8 cellular contexts compared by ENCODE assay signal in genomic region chr9:137236238-137236935, GRCh38. TPM values are rescaled to one million over a fixed set of nuclear protein-coding genes. Genes with fewer than 3 reads are reported as not detected.
DNase-seq lines count a peak whose midpoint lies in the region; ATAC-seq and TF ChIP-seq lines count a peak whose summit lies in the region.

No MANE protein-coding gene starts in this region.

- DNase-seq in MM.1S (peak; percentile 83), SHP77 treated with DMSO at 0.1 percent for 48 hours (lab: John Stamatoyannopoulos, UW) (peak; percentile 18), foreskin keratinocyte (peak in 1 of 2 donors; percentile 37), osteoblast (ENCODE audit: insufficient read length, low spot score, missing footprints) (peak; percentile 100)
- peak; percentile 96 for DNase-seq in activated effector memory CD4-positive, alpha-beta T cell treated with anti-CD3 and anti-CD28 coated beads, Interleukin-2, amount 50 U/mL, for 16 hours

- H3K27ac ChIP-seq in MM.1S (ENCODE audit: low read length) (no peak overlapping the region), foreskin keratinocyte (no peak overlapping the region), osteoblast (ENCODE audit: low read depth, low read length) (no peak overlapping the region), temporal lobe (ENCODE audit: low read depth, low read length) (peak overlapping the region; percentile 98)

- H3K9me2 ChIP-seq in MM.1S (replicated peaks; ENCODE audit: insufficient read depth, low read length), result no peaks in the 10 kb centered on the region

- H3K27me3 ChIP-seq in MM.1S (replicated peaks; ENCODE audit: insufficient read depth, low read length) (peaks cover 43% of the 10 kb centered on the region), foreskin keratinocyte (peaks cover 4% of the 10 kb centered on the region), osteoblast (ENCODE audit: insufficient read depth, low read length) (no peaks in the 10 kb centered on the region)

- no peaks in the 10 kb centered on the region for H4K20me1 ChIP-seq in MM.1S (ENCODE audit: insufficient read depth, low read length)
- H4K20me1 ChIP-seq in osteoblast (ENCODE audit: insufficient read depth, low read length), result peaks cover 10% of the 10 kb centered on the region

- peaks cover 9% of the 10 kb centered on the region; the same call in 1 of the 2 replicates for H3F3A ChIP-seq in MM.1S (ENCODE audit: insufficient read depth, low read length)

- H2AFZ ChIP-seq in MM.1S (ENCODE audit: low read length) (no peak overlapping the region), osteoblast (ENCODE audit: low read length) (no peak overlapping the region)

- H3K4me1 ChIP-seq in MM.1S (ENCODE audit: low read length) (peaks cover 9% of the 10 kb centered on the region; the same call in 1 of the 2 replicates), foreskin keratinocyte (no peaks in the 10 kb centered on the region), osteoblast (ENCODE audit: insufficient read depth, low read length) (peaks cover 3% of the 10 kb centered on the region)

- peaks cover 14% of the 10 kb centered on the region for H3K79me2 ChIP-seq in MM.1S (ENCODE audit: low read length)
- peaks cover 20% of the 10 kb centered on the region for H3K79me2 ChIP-seq in osteoblast (ENCODE audit: insufficient read depth, low read length)

- H3K36me3 ChIP-seq in MM.1S (replicated peaks; ENCODE audit: insufficient read depth, low read length) (no peaks in the 10 kb centered on the region), osteoblast (ENCODE audit: insufficient read depth, low read length) (no peaks in the 10 kb centered on the region)

- TF ChIP-seq CTCF in GM12873 (IDR thresholded peaks at IDR 0.05; ENCODE audit: insufficient read depth, low read depth, low read length, missing control alignments) (peak; percentile 94), MM.1S (IDR thresholded peaks at IDR 0.05; ENCODE audit: low read length) (peak; percentile 98), foreskin keratinocyte (conservative IDR thresholded peaks at IDR 0.05) (peak; percentile 100), osteoblast (IDR thresholded peaks at IDR 0.05; ENCODE audit: extremely low read depth, low read depth, low read length) (peak; percentile 91)

- ATAC-seq in foreskin keratinocyte (peak; percentile 29), HG02610 (IDR thresholded peaks at IDR 0.05; ENCODE audit: unreplicated experiment) (no peak)

- no peak overlapping the region; the same call in 1 of the 2 replicates for H3K9ac ChIP-seq in MM.1S (ENCODE audit: low read length)

- no peaks in the 10 kb centered on the region for H3K9me3 ChIP-seq in MM.1S (replicated peaks; ENCODE audit: insufficient read depth, low read length)
- no peaks in the 10 kb centered on the region for H3K9me3 ChIP-seq in osteoblast (ENCODE audit: low read depth, low read length)

- H3K4me3 ChIP-seq in MM.1S (ENCODE audit: low read length) (no peak overlapping the region; the same call in 1 of the 2 replicates), osteoblast (ENCODE audit: insufficient read depth, low read length) (peak overlapping the region; percentile 7)

- H3K4me2 ChIP-seq in MM.1S (ENCODE audit: low read depth, low read length) (peak overlapping the region; percentile 68), osteoblast (ENCODE audit: insufficient read depth, low read length) (no peak overlapping the region)

RNA-seq across cellular contexts. Expression of gene TUBB4B, which starts 4.7 kb away (rescaled TPM):
- total RNA-seq in foreskin keratinocyte, result 766 and 947 TPM in 2 replicates
- 1,088 and 1,242 TPM in 2 replicates for polyA plus RNA-seq in foreskin keratinocyte
- total RNA-seq in osteoblast, result 67.7 and 74.0 TPM in 2 replicates
- total RNA-seq in temporal lobe, result 76.5 TPM

RNA-seq across cellular contexts. Expression of gene SLC34A3, which starts 5.7 kb away (rescaled TPM):
- not detected in 2 replicates for total RNA-seq in foreskin keratinocyte
- polyA plus RNA-seq in foreskin keratinocyte, result not detected in 2 replicates
- not detected in 2 replicates for total RNA-seq in osteoblast
- not detected for total RNA-seq in temporal lobe

RNA-seq across cellular contexts. Expression of gene RNF224, which starts 9.1 kb away (rescaled TPM):
- total RNA-seq in foreskin keratinocyte (not detected in 2 replicates), osteoblast (under 0.01 TPM in 1 of 2 replicates, not detected in the other), temporal lobe (under 0.01 TPM)
- polyA plus RNA-seq in foreskin keratinocyte, result not detected in 2 replicates

RNA-seq across cellular contexts. Expression of gene CYSRT1, which starts 11.4 kb away (rescaled TPM):
- 0.92 and 1.2 TPM in 2 replicates for total RNA-seq in foreskin keratinocyte
- 1.0 and 1.4 TPM in 2 replicates for polyA plus RNA-seq in foreskin keratinocyte
- total RNA-seq in osteoblast, result 1.1 and 1.5 TPM in 2 replicates
- 0.25 TPM for total RNA-seq in temporal lobe

RNA-seq across cellular contexts. Expression of gene RNF208, which starts 14.3 kb away (rescaled TPM):
- total RNA-seq in foreskin keratinocyte, result 0.18 and 0.41 TPM in 2 replicates
- 1.2 and 1.6 TPM in 2 replicates for polyA plus RNA-seq in foreskin keratinocyte
- 0.29 TPM in 1 of 2 replicates, not detected in the other for total RNA-seq in osteoblast
- 1.7 TPM for total RNA-seq in temporal lobe
